ENCODE assay signal across 1 cellular context in the genomic region with DNA sequence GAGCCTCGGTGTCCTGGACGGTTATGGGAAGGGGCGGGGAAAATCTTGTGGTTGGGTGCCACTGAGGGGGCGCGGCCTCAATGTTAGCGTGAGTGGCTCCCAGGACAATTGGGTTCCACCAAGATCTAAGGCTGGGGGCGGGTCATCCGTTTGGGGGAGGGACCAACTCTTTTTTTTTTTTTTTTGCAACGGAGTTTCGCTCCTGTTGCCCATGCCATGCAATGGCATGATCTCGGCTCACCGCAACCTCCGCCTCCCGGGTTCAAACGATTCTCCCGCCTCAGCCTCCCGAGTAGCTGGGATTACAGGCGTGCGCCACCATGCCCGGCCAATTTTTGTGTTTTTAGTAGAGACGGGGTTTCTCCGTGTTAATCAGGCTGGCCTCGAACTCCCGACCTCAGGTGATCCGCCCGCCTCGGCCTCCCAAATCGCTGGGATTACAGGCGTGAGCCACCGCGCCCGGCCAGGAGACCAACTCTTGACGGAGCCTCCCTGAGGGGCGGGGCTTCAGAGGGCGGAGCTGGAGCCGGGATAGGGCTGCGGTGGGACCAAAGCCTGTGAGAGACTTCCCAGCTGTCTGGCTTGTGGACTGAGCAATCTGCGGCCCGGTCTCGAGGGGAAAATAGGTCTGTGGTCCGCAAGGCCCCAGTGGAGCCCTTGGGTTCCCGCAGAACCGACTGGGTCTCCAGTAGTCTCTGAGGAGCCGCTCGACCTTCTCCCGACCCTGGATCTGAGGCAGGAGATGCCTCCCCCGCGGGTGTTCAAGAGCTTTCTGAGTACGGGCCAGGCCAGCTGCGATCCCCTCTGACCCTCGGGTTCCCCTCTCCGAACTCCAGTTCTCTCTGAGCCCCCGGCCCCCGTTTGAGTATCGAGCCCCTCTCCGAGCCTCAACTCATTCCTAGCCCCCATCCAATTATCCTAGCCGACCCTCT.
TF ChIP-seq lines count a peak whose summit lies in the region.

No MANE protein-coding gene starts in this region.

TF ChIP-seq in K562, 482 proteins besides CTCF, POLR2A, EP300 and RAD21 (continued from another document and continues in another):
- TF ChIP-seq, protein P1, sequence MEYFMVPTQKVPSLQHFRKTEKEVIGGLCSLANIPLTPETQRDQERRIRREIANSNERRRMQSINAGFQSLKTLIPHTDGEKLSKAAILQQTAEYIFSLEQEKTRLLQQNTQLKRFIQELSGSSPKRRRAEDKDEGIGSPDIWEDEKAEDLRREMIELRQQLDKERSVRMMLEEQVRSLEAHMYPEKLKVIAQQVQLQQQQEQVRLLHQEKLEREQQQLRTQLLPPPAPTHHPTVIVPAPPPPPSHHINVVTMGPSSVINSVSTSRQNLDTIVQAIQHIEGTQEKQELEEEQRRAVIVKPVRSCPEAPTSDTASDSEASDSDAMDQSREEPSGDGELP (CRISPR knock-in tag; IDR thresholded peaks at IDR 0.05; ENCODE audit: borderline replicate concordance), result peak; percentile 93
- TF ChIP-seq TCF3 (CRISPR knock-in tag; IDR thresholded peaks at IDR 0.05) (peak; percentile 21; the same call in 1 of the 2 replicates), VEZF1 (CRISPR knock-in tag; IDR thresholded peaks at IDR 0.05) (peak; percentile 6; the same call in 1 of the 2 replicates), HLTF (IDR thresholded peaks at IDR 0.05) (peak; percentile 88), FOXA3 (CRISPR knock-in tag; conservative IDR thresholded peaks at IDR 0.05 in 1 of 2, IDR thresholded peaks at IDR 0.05 in 1 of 2) (peak in 1 of 2 experiments; percentile 41; a peak in 1 of 4 replicates), TCF7L2 (IDR thresholded peaks at IDR 0.05; ENCODE audit: low read depth, low read length) (no peak), RAD51 (IDR thresholded peaks at IDR 0.05; ENCODE audit: borderline replicate concordance, low read depth) (0 out of 2 replicates have a peak, but pooled peaks have one; percentile 8), ATF1 (CRISPR knock-in tag; IDR thresholded peaks at IDR 0.05) (no peak), ATF1 (tag; IDR thresholded peaks at IDR 0.05) (peak; percentile 18), TOE1 (IDR thresholded peaks at IDR 0.05; ENCODE audit: borderline replicate concordance) (peak; percentile 78), TOE1 (CRISPR knock-in tag; IDR thresholded peaks at IDR 0.05; ENCODE audit: borderline replicate concordance, low read depth) (no peak), MAX (CRISPR knock-in tag; IDR thresholded peaks at IDR 0.05) (peak; percentile 30; the same call in 1 of the 2 replicates), POLR3G (IDR thresholded peaks at IDR 0.05; ENCODE audit: extremely low read depth, insufficient read length, insufficient replicate concordance) (no peak), CREB1 (IDR thresholded peaks at IDR 0.05) (no peak; the same call in 1 of the 2 replicates), CREB1 (CRISPR knock-in tag; IDR thresholded peaks at IDR 0.05) (0 out of 2 replicates have a peak, but pooled peaks have one; percentile 43), MAZ (CRISPR knock-in tag; conservative IDR thresholded peaks at IDR 0.05 in 1 of 2, IDR thresholded peaks at IDR 0.05 in 1 of 2) (peak; percentile 20 to 39; a peak in 2 of 4 replicates), ZNF324 (CRISPR knock-in tag; IDR thresholded peaks at IDR 0.05) (no peak), MYNN (IDR thresholded peaks at IDR 0.05) (peak; percentile 45; the same call in 1 of the 2 replicates), MYNN (CRISPR knock-in tag; IDR thresholded peaks at IDR 0.05) (no peak), ARNT (IDR thresholded peaks at IDR 0.05) (peak in 1 of 2 experiments; percentile 40; a peak in 2 of 4 replicates), GTF2E2 (tag; IDR thresholded peaks at IDR 0.05) (peak; percentile 54; the same call in 1 of the 2 replicates), DPF2 (IDR thresholded peaks at IDR 0.05) (peak; percentile 67), EHMT2 (IDR thresholded peaks at IDR 0.05) (peak; percentile 76), ZBTB33 (CRISPR knock-in tag; IDR thresholded peaks at IDR 0.05) (0 out of 2 replicates have a peak, but pooled peaks have one; percentile 52), MEF2D (tag; conservative IDR thresholded peaks at IDR 0.05; ENCODE audit: low read depth) (0 out of 2 replicates have a peak, but pooled peaks have one; percentile 40), SMARCE1 (IDR thresholded peaks at IDR 0.05) (peak; percentile 63), TEAD1 (CRISPR knock-in tag; IDR thresholded peaks at IDR 0.05) (peak; percentile 49 to 63; a peak in 1 of 4 replicates), KDM5B (IDR thresholded peaks at IDR 0.05; ENCODE audit: insufficient replicate concordance, low read depth, low read length) (peak; percentile 81), AFF4 (CRISPR knock-in tag; IDR thresholded peaks at IDR 0.05) (peak; percentile 65; the same call in 1 of the 2 replicates), AFF1 (IDR thresholded peaks at IDR 0.05; ENCODE audit: low read depth in 1 of 2, partially characterized antibody in 2 of 2) (peak; percentile 67 to 72), CBX1 (IDR thresholded peaks at IDR 0.05; ENCODE audit: low read depth) (peak; percentile 58; the same call in 1 of the 2 replicates), ATF3 (IDR thresholded peaks at IDR 0.05) (no peak), ATF3 (CRISPR knock-in tag; conservative IDR thresholded peaks at IDR 0.05) (0 out of 2 replicates have a peak, but pooled peaks have one; percentile 19), BCOR (IDR thresholded peaks at IDR 0.05) (peak; percentile 93; the same call in 1 of the 2 replicates), SP1 (CRISPR knock-in tag; IDR thresholded peaks at IDR 0.05) (0 out of 2 replicates have a peak, but pooled peaks have one; percentile 37), ARID2 (IDR thresholded peaks at IDR 0.05) (no peak)
- TF ChIP-seq, protein P2, sequence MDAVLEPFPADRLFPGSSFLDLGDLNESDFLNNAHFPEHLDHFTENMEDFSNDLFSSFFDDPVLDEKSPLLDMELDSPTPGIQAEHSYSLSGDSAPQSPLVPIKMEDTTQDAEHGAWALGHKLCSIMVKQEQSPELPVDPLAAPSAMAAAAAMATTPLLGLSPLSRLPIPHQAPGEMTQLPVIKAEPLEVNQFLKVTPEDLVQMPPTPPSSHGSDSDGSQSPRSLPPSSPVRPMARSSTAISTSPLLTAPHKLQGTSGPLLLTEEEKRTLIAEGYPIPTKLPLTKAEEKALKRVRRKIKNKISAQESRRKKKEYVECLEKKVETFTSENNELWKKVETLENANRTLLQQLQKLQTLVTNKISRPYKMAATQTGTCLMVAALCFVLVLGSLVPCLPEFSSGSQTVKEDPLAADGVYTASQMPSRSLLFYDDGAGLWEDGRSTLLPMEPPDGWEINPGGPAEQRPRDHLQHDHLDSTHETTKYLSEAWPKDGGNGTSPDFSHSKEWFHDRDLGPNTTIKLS (IDR thresholded peaks at IDR 0.05; ENCODE audit: borderline replicate concordance, low read depth), result peak; percentile 45; the same call in 1 of the 2 replicates
